18 cellular contexts compared by ENCODE assay signal in the genomic region with DNA sequence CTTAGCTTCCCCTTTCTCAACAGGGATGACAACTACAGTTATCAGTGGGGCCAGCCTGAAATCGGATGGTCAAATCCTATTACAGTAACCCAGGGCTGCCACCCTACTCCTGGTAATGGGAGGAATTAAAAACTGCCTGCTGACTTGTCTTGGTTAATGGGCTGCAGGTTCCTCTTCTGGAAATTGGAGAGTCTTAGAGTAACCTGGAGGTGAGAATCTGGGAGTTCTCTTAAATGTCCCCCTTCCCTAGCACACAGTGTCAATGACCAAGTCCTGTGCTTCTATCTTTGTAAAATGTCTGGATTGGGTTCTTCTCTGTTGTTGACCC.
DNase-seq lines count a peak whose midpoint lies in the region; ATAC-seq and TF ChIP-seq lines count a peak whose summit lies in the region.
"Had no signal": no experiment of that assay in that cellular context is flagged by ENCODE, and none has a peak within 500 bp of the region (broad histone marks: within the 10 kb centered on the region; RNA-seq: fewer than 3 reads in every experiment).

No MANE protein-coding gene starts in this region.

- H3K4me3 ChIP-seq in heart right ventricle: no peak overlapping the region
- no peak overlapping the region for H3K4me3 ChIP-seq in spleen
- no peak overlapping the region for H3K4me3 ChIP-seq in lower lobe of right lung
- H3K4me3 ChIP-seq: BLaER1, GM12878, GM23338 had no signal

- H3K27me3 Mint-ChIP-seq in nephron progenitor cell (ENCODE audit: low read depth, poor library complexity): peaks cover 10% of the 10 kb centered on the region
- no peaks in the 10 kb centered on the region for H3K27me3 Mint-ChIP-seq in activated T-cell treated with anti-CD3 and anti-CD28 coated beads, Interleukin-2, amount 50 U/mL, for 4 hours (ENCODE audit: low read depth)
- H3K27me3 Mint-ChIP-seq: CD4-positive, alpha-beta memory T cell had no signal

- peak overlapping the region; percentile 81 for H3K27ac Mint-ChIP-seq in nephron progenitor cell
- H3K27ac Mint-ChIP-seq: CD14-positive monocyte; CD4-positive, alpha-beta memory T cell; GM23338 had no signal

- ATAC-seq in heart right ventricle (no peak), Right ventricle myocardium inferior (no peak), lower lobe of right lung (no peak)
- no peak for ATAC-seq in activated T-cell treated with anti-CD3 and anti-CD28 coated beads, Interleukin-2, amount 50 U/mL, for 4 hours
- ATAC-seq: GM12878, GM23338 had no signal

- H3K4me1 ChIP-seq in heart right ventricle: peaks cover 0 to 60% (median 30%) of the 10 kb centered on the region in 9 donors
- H3K4me1 ChIP-seq in spleen: peaks cover 0 to 31% (median 16%) of the 10 kb centered on the region in 6 donors
- H3K4me1 ChIP-seq in lower lobe of right lung: peaks cover 10% of the 10 kb centered on the region
- H3K4me1 ChIP-seq: BLaER1 had no signal

- no peak for TF ChIP-seq POLR2A in spleen (IDR thresholded peaks at IDR 0.05)

- TF ChIP-seq CTCF in heart right ventricle (IDR thresholded peaks at IDR 0.05): no peak
- no peak for TF ChIP-seq CTCF in nephron progenitor cell (IDR thresholded peaks at IDR 0.05)
- no peak for TF ChIP-seq CTCF in spleen (IDR thresholded peaks at IDR 0.05 in 8 of 11, conservative IDR thresholded peaks at IDR 0.05 in 3 of 11)
- TF ChIP-seq CTCF in lower lobe of right lung (IDR thresholded peaks at IDR 0.05): no peak

- no peak for DNase-seq in heart right ventricle
- DNase-seq in Right ventricle myocardium inferior (ENCODE audit: missing footprints): no peak
- DNase-seq in SK-N-DZ (ENCODE audit: low spot score): peak; percentile 93
- DNase-seq in nephron progenitor cell: no peak
- DNase-seq in spleen: no peak
- no peak for DNase-seq in cerebellar nuclear complex (lab: John Stamatoyannopoulos, UW)
- no peak for DNase-seq in lower lobe of right lung
- DNase-seq in activated T-cell treated with anti-CD3 and anti-CD28 coated beads, Interleukin-2, amount 50 U/mL, for 4 hours: no peak
- DNase-seq: 8988T; Calu3; CD4-positive, alpha-beta memory T cell; DND-41; EL; HCEC 1CT had no signal

- H3K4me3 Mint-ChIP-seq in nephron progenitor cell: no peak overlapping the region
- no peak overlapping the region for H3K4me3 Mint-ChIP-seq in activated T-cell treated with anti-CD3 and anti-CD28 coated beads, Interleukin-2, amount 50 U/mL, for 4 hours
- H3K4me3 Mint-ChIP-seq: CD14-positive monocyte; CD4-positive, alpha-beta memory T cell; GM23338 had no signal

- H3K27ac ChIP-seq in heart right ventricle: peak overlapping the region in 9 of 10 donors; percentile 5 to 85 (median 64)
- peak overlapping the region in 7 of 8 donors; percentile 45 to 79 (median 73) for H3K27ac ChIP-seq in spleen
- H3K27ac ChIP-seq in lower lobe of right lung: no peak overlapping the region
- H3K27ac ChIP-seq: BLaER1 had no signal

- H3K27me3 ChIP-seq in heart right ventricle: no peaks in the 10 kb centered on the region
- H3K27me3 ChIP-seq in spleen (replicated peaks in 1 of 7): no peaks in the 10 kb centered on the region
- no peaks in the 10 kb centered on the region for H3K27me3 ChIP-seq in lower lobe of right lung (ENCODE audit: low read depth)
- H3K27me3 ChIP-seq: BLaER1 had no signal

- peaks cover 46% of the 10 kb centered on the region for H3K4me1 Mint-ChIP-seq in nephron progenitor cell
- no peaks in the 10 kb centered on the region for H3K4me1 Mint-ChIP-seq in activated T-cell treated with anti-CD3 and anti-CD28 coated beads, Interleukin-2, amount 50 U/mL, for 4 hours (ENCODE audit: low read depth)
- H3K4me1 Mint-ChIP-seq: CD14-positive monocyte; CD4-positive, alpha-beta memory T cell; GM23338 had no signal

- peaks cover 17% of the 10 kb centered on the region for H3K9me3 Mint-ChIP-seq in nephron progenitor cell
- H3K9me3 Mint-ChIP-seq in activated T-cell treated with anti-CD3 and anti-CD28 coated beads, Interleukin-2, amount 50 U/mL, for 4 hours: no peaks in the 10 kb centered on the region
- H3K9me3 Mint-ChIP-seq: CD4-positive, alpha-beta memory T cell; GM23338 had no signal

- 55 to 70% methylated on average over 1 of the region's 1 CpG for WGBS in heart right ventricle, 2 donors
- WGBS in spleen, 5 donors: 55 to 72% (median 60%) methylated on average over 1 of the region's 1 CpG

- H3K36me3 Mint-ChIP-seq in nephron progenitor cell (ENCODE audit: low read depth): no peaks in the 10 kb centered on the region
- H3K36me3 Mint-ChIP-seq in activated T-cell treated with anti-CD3 and anti-CD28 coated beads, Interleukin-2, amount 50 U/mL, for 4 hours (ENCODE audit: insufficient read depth): no peaks in the 10 kb centered on the region
- H3K36me3 Mint-ChIP-seq: CD14-positive monocyte; CD4-positive, alpha-beta memory T cell had no signal

- intact Hi-C loops in heart right ventricle (cut with DNase I): loop anchor here in 1 of 10 donors (5.0 kb wide), 1 partner anchor 57 kb away; no protein-coding TSS in a partner anchor
- intact Hi-C loops in Right ventricle myocardium inferior (cut with DNase I): no loop called here
- intact Hi-C loops in spleen (cut with DNase I; ENCODE audit: low total_unique reads): no loop called here
- intact Hi-C loops in lower lobe of right lung (cut with DNase I): no loop called here

- H3K36me3 ChIP-seq in heart right ventricle (no peaks in the 10 kb centered on the region), spleen (no peaks in the 10 kb centered on the region), lower lobe of right lung (no peaks in the 10 kb centered on the region)
- H3K36me3 ChIP-seq: BLaER1 had no signal

- H3K9me3 ChIP-seq in heart right ventricle (no peaks in the 10 kb centered on the region), spleen (no peaks in the 10 kb centered on the region), lower lobe of right lung (no peaks in the 10 kb centered on the region)
- H3K9me3 ChIP-seq: BLaER1 had no signal
